9 cellular contexts compared by ENCODE assay signal in the genomic region with DNA sequence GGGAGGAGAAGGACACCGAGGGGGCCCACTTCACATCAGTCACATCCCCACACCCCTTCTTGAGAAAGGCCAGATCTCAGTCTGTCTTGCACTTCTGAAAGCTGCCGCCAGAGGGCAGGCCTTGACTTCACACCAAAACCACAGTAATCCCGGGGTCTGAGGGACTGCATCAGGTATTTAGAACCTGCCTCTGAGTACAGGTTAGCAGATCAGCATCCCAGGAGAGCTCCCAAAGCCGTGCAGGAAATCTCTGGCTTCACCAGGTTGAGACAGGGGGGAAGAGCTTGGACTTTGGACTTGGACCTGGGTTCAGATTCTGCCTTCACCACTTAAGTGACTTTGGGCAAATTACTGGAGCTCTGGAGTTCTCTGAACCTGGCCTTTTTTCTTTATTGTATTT. TPM values are rescaled to one million over a fixed set of nuclear protein-coding genes. Genes with fewer than 3 reads are reported as not detected.
DNase-seq lines count a peak whose midpoint lies in the region; ATAC-seq and TF ChIP-seq lines count a peak whose summit lies in the region.
"Had no signal": no experiment of that assay in that cellular context is flagged by ENCODE, and none has a peak within 500 bp of the region (broad histone marks: within the 10 kb centered on the region; RNA-seq: fewer than 3 reads in every experiment).

No MANE protein-coding gene starts in this region.

- POLR2A ChIA-PET in CD4-positive, alpha-beta T cell (lab: Charles Lee) = no interaction called here
- POLR2A ChIA-PET in activated CD4-positive, alpha-beta T cell treated with anti-CD3 and anti-CD28 coated beads, Interleukin-2, amount 10 ng/mL, durations not matched to agents 7 days and 5 days (lab: Charles Lee) = no interaction called here

- peaks cover 48% of the 10 kb centered on the region for H3K27me3 Mint-ChIP-seq in CD4-positive, alpha-beta T cell
- peaks cover 23% of the 10 kb centered on the region for H3K27me3 Mint-ChIP-seq in activated CD4-positive, alpha-beta T cell treated with anti-CD3 and anti-CD28 coated beads, Interleukin-2, amount 10 ng/mL, durations not matched to agents 7 days and 5 days

- CTCF ChIA-PET in CD4-positive, alpha-beta T cell (lab: Charles Lee) = interaction anchor here (1.2 to 1.5 kb wide), 3 partner anchors 9 to 1236 kb away, joined by 4 to 6 read pairs (median 4); no protein-coding TSS in a partner anchor
- CTCF ChIA-PET in activated CD4-positive, alpha-beta T cell treated with anti-CD3 and anti-CD28 coated beads, Interleukin-2, amount 10 ng/mL, durations not matched to agents 7 days and 5 days (lab: Charles Lee) = interaction anchor here (0.7 to 1.3 kb wide), 7 partner anchors 9 to 819 kb away, joined by 3 to 5 read pairs (median 3); no protein-coding TSS in a partner anchor

- 5 to 8% methylated on average over 4 of the region's 4 CpGs for WGBS in lung, 2 donors

- no peaks in the 10 kb centered on the region for H3K36me3 Mint-ChIP-seq in CD4-positive, alpha-beta T cell (ENCODE audit: low read depth)
- H3K36me3 Mint-ChIP-seq in activated CD4-positive, alpha-beta T cell treated with anti-CD3 and anti-CD28 coated beads, Interleukin-2, amount 10 ng/mL, durations not matched to agents 7 days and 5 days (ENCODE audit: low read depth) = no peaks in the 10 kb centered on the region
- H3K36me3 Mint-ChIP-seq: IgD-negative memory B cell had no signal

- H3K9me3 ChIP-seq in CD4-positive, alpha-beta T cell (ENCODE audit: control insufficient read depth, low read length) = no peaks in the 10 kb centered on the region
- H3K9me3 ChIP-seq in lung (ENCODE audit: control insufficient read depth in 2 of 2, insufficient read depth in 1 of 2, low read length in 1 of 2) = no peaks in the 10 kb centered on the region

- no peaks in the 10 kb centered on the region for H3K9me3 Mint-ChIP-seq in CD4-positive, alpha-beta T cell
- no peaks in the 10 kb centered on the region for H3K9me3 Mint-ChIP-seq in activated CD4-positive, alpha-beta T cell treated with anti-CD3 and anti-CD28 coated beads, Interleukin-2, amount 10 ng/mL, durations not matched to agents 7 days and 5 days
- H3K9me3 Mint-ChIP-seq: IgD-negative memory B cell had no signal

- intact Hi-C loops in CD4-positive, alpha-beta T cell (cut with DNase I, micrococcal nuclease) = loop anchor here (5.0 kb wide), 3 partner anchors 151 to 444 kb away; no protein-coding TSS in a partner anchor

- peaks cover 34% of the 10 kb centered on the region for H3K27me3 ChIP-seq in CD4-positive, alpha-beta T cell (ENCODE audit: control insufficient read depth, insufficient read depth, low read length)
- H3K27me3 ChIP-seq in H7 (ENCODE audit: control insufficient read depth, insufficient read depth, low read length) = peaks cover 18% of the 10 kb centered on the region
- no peaks in the 10 kb centered on the region for H3K27me3 ChIP-seq in lung (ENCODE audit: control insufficient read depth, insufficient read depth)

- H3K27ac ChIP-seq in CD4-positive, alpha-beta T cell (ENCODE audit: low read depth, low read length) = no peak overlapping the region
- H3K27ac ChIP-seq in lung (ENCODE audit: low read depth in 1 of 2, low read length in 1 of 2) = no peak overlapping the region

- no peak overlapping the region for H3K27ac Mint-ChIP-seq in CD4-positive, alpha-beta T cell
- no peak overlapping the region for H3K27ac Mint-ChIP-seq in activated CD4-positive, alpha-beta T cell treated with anti-CD3 and anti-CD28 coated beads, Interleukin-2, amount 10 ng/mL, durations not matched to agents 7 days and 5 days

- TF ChIP-seq CTCF in CD4-positive, alpha-beta T cell (IDR thresholded peaks at IDR 0.05) = peak; percentile 81
- peak; percentile 57 for TF ChIP-seq CTCF in lung (IDR thresholded peaks at IDR 0.05; ENCODE audit: control extremely low read depth, extremely low read depth)

- H3K36me3 ChIP-seq in H7 (replicated peaks; ENCODE audit: control insufficient read depth, insufficient read depth, low read length) (no peaks in the 10 kb centered on the region), lung (ENCODE audit: control insufficient read depth in 2 of 2, insufficient read depth in 2 of 2, low read length in 2 of 2) (no peaks in the 10 kb centered on the region)

- ATAC-seq in CD4-positive, alpha-beta T cell (ENCODE audit: poor library complexity) = peak; percentile 58
- ATAC-seq in lung (ENCODE audit: insufficient read depth, low FRiP score) (peak; percentile 24), HG03135 (IDR thresholded peaks at IDR 0.05; ENCODE audit: unreplicated experiment) (no peak)

- no peak overlapping the region for H3K4me3 Mint-ChIP-seq in CD4-positive, alpha-beta T cell
- no peak overlapping the region for H3K4me3 Mint-ChIP-seq in activated CD4-positive, alpha-beta T cell treated with anti-CD3 and anti-CD28 coated beads, Interleukin-2, amount 10 ng/mL, durations not matched to agents 7 days and 5 days

- no peaks in the 10 kb centered on the region for H3K4me1 Mint-ChIP-seq in CD4-positive, alpha-beta T cell (ENCODE audit: low read depth)
- no peaks in the 10 kb centered on the region for H3K4me1 Mint-ChIP-seq in activated CD4-positive, alpha-beta T cell treated with anti-CD3 and anti-CD28 coated beads, Interleukin-2, amount 10 ng/mL, durations not matched to agents 7 days and 5 days

- DNase-seq in CD4-positive, alpha-beta T cell = peak; percentile 48 to 73 (median 56)
- DNase-seq in H7 (peak; percentile 90), NCI-H510A (lab: John Stamatoyannopoulos, UW) (peak; percentile 15), dermis microvascular lymphatic vessel endothelial cell (ENCODE audit: low read depth in 2 of 2) (peak; percentile 52 to 77), lung (ENCODE audit: low spot score) (peak; percentile 70)
- DNase-seq in activated CD4-positive, alpha-beta T cell treated with anti-CD3 and anti-CD28 coated beads, Interleukin-2, amount 10 ng/mL, durations not matched to agents 7 days and 5 days = peak; percentile 78
- DNase-seq in stimulated activated CD8-positive, alpha-beta memory T cell treated with anti-CD3 and anti-CD28 coated beads, Interleukin-15, amount 100 ng/mL, for 1 hour (ENCODE audit: low read depth) = peak; percentile 49

- H3K4me3 ChIP-seq in H7 (ENCODE audit: insufficient read depth, low read depth, low read length) (no peak overlapping the region), lung (no peak overlapping the region)

- peaks cover 0 to 4% of the 10 kb centered on the region in 2 donors for H3K4me1 ChIP-seq in lung (ENCODE audit: control insufficient read depth in 2 of 2, insufficient read depth in 2 of 2, low read length in 2 of 2)

RNA-seq across cellular contexts. Expression of gene LHFPL4, which starts 50.3 kb away (rescaled TPM):
- total RNA-seq in CD4-positive, alpha-beta T cell = not detected
- 14.6 and 16.1 TPM in 2 replicates for total RNA-seq in H7 (2014; rRNA removed; shearing (Covaris generic))
- total RNA-seq in activated CD4-positive, alpha-beta T cell treated with anti-CD3 and anti-CD28 coated beads, Interleukin-2, amount 10 ng/mL, durations not matched to agents 7 days and 5 days = not detected
- under 0.01 TPM in 2 replicates for total RNA-seq in dermis microvascular lymphatic vessel endothelial cell
- under 1 TPM in 1 of 2 donors, not detected in 1; 0.14 TPM for total RNA-seq in lung
- polyA plus RNA-seq in lung = under 1 TPM; 0.01 to 0.02 TPM
- polyA plus RNA-seq: IgD-negative memory B cell had no signal

Comparison
In these comparisons a context has a peak if more than half of its experiments do, and no peak if none do; other contexts are left out.
1. DNase-seq: peak in every context shown above with its lines; median percentile 90 in H7; 78 in activated CD4-positive, alpha-beta T cell treated with anti-CD3 and anti-CD28 coated beads, Interleukin-2, amount 10 ng/mL, durations not matched to agents 7 days and 5 days; 70 in lung; 64 in dermis microvascular lymphatic vessel endothelial cell; 56 in CD4-positive, alpha-beta T cell; 49 in stimulated activated CD8-positive, alpha-beta memory T cell treated with anti-CD3 and anti-CD28 coated beads, Interleukin-15, amount 100 ng/mL, for 1 hour; 15 in NCI-H510A.
2. RNA of gene LHFPL4, which starts 50.3 kb away (total RNA-seq): 14.6 to 16.1 TPM in H7; not detected in activated CD4-positive, alpha-beta T cell treated with anti-CD3 and anti-CD28 coated beads, Interleukin-2, amount 10 ng/mL, durations not matched to agents 7 days and 5 days, 0.14 TPM in lung, not detected in CD4-positive, alpha-beta T cell and under 0.01 TPM in dermis microvascular lymphatic vessel endothelial cell; every median in the first group is over 10 times any median in the second.